ENCODE assay signal across 8 cellular contexts in genomic region chr11:45930031-45930794, GRCh38. TPM values are rescaled to one million over a fixed set of nuclear protein-coding genes. Genes with fewer than 3 reads are reported as not detected.
DNase-seq lines count a peak whose midpoint lies in the region; ATAC-seq and TF ChIP-seq lines count a peak whose summit lies in the region.

No MANE protein-coding gene starts in this region.

- peaks cover 0 to 28% of the 10 kb centered on the region in 2 donors for H3K36me3 ChIP-seq in adrenal gland (replicated peaks in 1 of 2)

- no peak for TF ChIP-seq POLR2A in adrenal gland (IDR thresholded peaks at IDR 0.05)

- H3K4me1 Mint-ChIP-seq in nephron progenitor cell = peaks cover 41% of the 10 kb centered on the region

- intact Hi-C loops in adrenal gland (cut with DNase I) = no loop called here

- H3K9me3 ChIP-seq in adrenal gland (replicated peaks in 1 of 3) = no peaks in the 10 kb centered on the region

- TF ChIP-seq CTCF in adrenal gland (IDR thresholded peaks at IDR 0.05) = no peak
- TF ChIP-seq CTCF in nephron progenitor cell (IDR thresholded peaks at IDR 0.05) = no peak

- DNase-seq in DMS79 (lab: John Stamatoyannopoulos, UW) = peak; percentile 87
- peak; percentile 93 for DNase-seq in NCI-H748 (lab: John Stamatoyannopoulos, UW; ENCODE audit: unreplicated experiment)
- peak in 4 of 7 donors; percentile 20 to 66 (median 28) for DNase-seq in adrenal gland
- no peak for DNase-seq in nephron progenitor cell
- no peak for DNase-seq in stimulated activated CD4-positive, alpha-beta T cell treated with anti-CD3 and anti-CD28 coated beads, Interleukin-2, amount 100 ng/mL, for 48 hours
- DNase-seq in stimulated activated naive CD4-positive, alpha-beta T cell treated with Interleukin-2 at 50 U/mL for 16 hours (lab: John Stamatoyannopoulos, UW) = no peak

- no peak overlapping the region for H3K4me3 Mint-ChIP-seq in nephron progenitor cell

- no peaks in the 10 kb centered on the region for H3K9me3 Mint-ChIP-seq in nephron progenitor cell

- 67 to 85% (median 77%) methylated on average over 10 to 14 of the region's 14 CpGs for WGBS in adrenal gland, 4 donors

- no peak overlapping the region for H3K4me3 ChIP-seq in adrenal gland

- H3K36me3 Mint-ChIP-seq in nephron progenitor cell (ENCODE audit: low read depth) = peaks cover 33% of the 10 kb centered on the region

- peak overlapping the region in 1 of 5 donors; percentile 77 for H3K27ac ChIP-seq in adrenal gland

- H3K4me1 ChIP-seq in adrenal gland (replicated peaks in 1 of 2) = peaks cover 0 to 7% of the 10 kb centered on the region in 2 donors

- H3K27me3 ChIP-seq in adrenal gland = no peaks in the 10 kb centered on the region

- H3K27me3 Mint-ChIP-seq in nephron progenitor cell (ENCODE audit: low read depth, poor library complexity) = peaks cover 18% of the 10 kb centered on the region

- peak; percentile 96 for ATAC-seq in GM19452 (IDR thresholded peaks at IDR 0.05; ENCODE audit: unreplicated experiment)
- ATAC-seq in HG03280 (IDR thresholded peaks at IDR 0.05; ENCODE audit: unreplicated experiment) = peak; percentile 85

- H3K27ac Mint-ChIP-seq in nephron progenitor cell = peak overlapping the region; percentile 66

RNA-seq across cellular contexts. Expression of gene LARGE2, which starts 7.8 kb away (rescaled TPM):
- 1 to 10 TPM; 1.0 to 7.1 (median 4.0) TPM for total RNA-seq in adrenal gland
- polyA plus RNA-seq in adrenal gland = 10 to 100 TPM in 1 of 3 donors, 1 to 10 TPM in 2; 1.1 to 13.0 (median 3.9) TPM

RNA-seq across cellular contexts. Expression of gene PEX16, which starts 12.5 kb away (rescaled TPM):
- 10 to 100 TPM; 32.6 to 48.5 (median 40.7) TPM for total RNA-seq in adrenal gland
- 10 to 100 TPM in 2 of 3 donors, 1 to 10 TPM in 1; 7.6 to 67.6 (median 52.8) TPM for polyA plus RNA-seq in adrenal gland

RNA-seq across cellular contexts. Expression of gene FREY1, which starts 23.1 kb away (rescaled TPM):
- total RNA-seq in adrenal gland = under 1 TPM in 4 of 8 donors, not detected in 4; 0.35 to 0.94 (median 0.83) TPM
- under 1 TPM in 2 of 3 donors, not detected in 1; 0.30 to 0.56 TPM for polyA plus RNA-seq in adrenal gland

RNA-seq across cellular contexts. Expression of gene MAPK8IP1, which starts 44.8 kb away (rescaled TPM):
- total RNA-seq in adrenal gland = 10 to 100 TPM; 28.2 to 73.7 (median 32.6) TPM
- polyA plus RNA-seq in adrenal gland = 10 to 100 TPM; 14.5 to 39.5 (median 33.3) TPM

Comparison
In these comparisons a context has a peak if more than half of its experiments do, and no peak if none do; other contexts are left out.
1. DNase-seq: peak in DMS79 (single experiment), NCI-H748 (single experiment) and adrenal gland (4 of 7); none in nephron progenitor cell (single experiment), stimulated activated CD4-positive, alpha-beta T cell treated with anti-CD3 and anti-CD28 coated beads, Interleukin-2, amount 100 ng/mL, for 48 hours (0 of 2) and stimulated activated naive CD4-positive, alpha-beta T cell treated with Interleukin-2 at 50 U/mL for 16 hours (single experiment).